In genomic region chr2:35891528-35891927, GRCh38 we compare ENCODE assay signal across 18 cellular contexts.
"Had no signal": no experiment of that assay in that cellular context is flagged by ENCODE, and none has a peak within 500 bp of the region (broad histone marks: within the 10 kb centered on the region; RNA-seq: fewer than 3 reads in every experiment).

No MANE protein-coding gene starts in this region.

- DNase-seq: activated CD4-positive, alpha-beta T cell treated with anti-CD3 and anti-CD28 coated beads for 48 hours; activated CD8-positive, alpha-beta memory T cell treated with anti-CD3 and anti-CD28 coated beads for 24 hours; activated effector memory CD4-positive, alpha-beta T cell treated with anti-CD3 and anti-CD28 coated beads, Interleukin-2, amount 50 U/mL, for 16 hours; esophagus squamous epithelium; foreskin keratinocyte; left colon; mucosa of descending colon; naive thymus-derived CD8-positive, alpha-beta T cell; nucleus accumbens; right cardiac atrium; small intestine; stimulated activated naive B cell treated with anti-CD40 and anti-IgM and Interleukin-4, amounts not matched to agents 10 μg/mL and 1 μg/mL and 100 μg/mL, for 72 hours had no signal

- H3K9me3 ChIP-seq: breast epithelium, esophagus squamous epithelium, mucosa of descending colon, tibial nerve had no signal

- H3K27me3 ChIP-seq: breast epithelium, esophagus squamous epithelium, foreskin keratinocyte, tibial nerve had no signal

- H3K27me3 Mint-ChIP-seq: progenitor cell of endocrine pancreas; stimulated activated naive B cell treated with anti-CD40 and anti-IgM and Interleukin-4, amounts not matched to agents 10 μg/mL and 1 μg/mL and 100 μg/mL, for 72 hours had no signal

- ATAC-seq: activated naive CD4-positive, alpha-beta T cell treated with anti-CD3 and anti-CD28 coated beads, Interleukin-2, amount 50 U/mL, for 72 hours; foreskin keratinocyte; left colon; mucosa of descending colon; naive thymus-derived CD8-positive, alpha-beta T cell; right cardiac atrium; stimulated activated naive B cell treated with anti-CD40 and anti-IgM and Interleukin-4, amounts not matched to agents 10 μg/mL and 1 μg/mL and 100 μg/mL, for 72 hours; WTC11 had no signal

- H3K4me1 ChIP-seq: breast epithelium, esophagus squamous epithelium, foreskin keratinocyte, tibial nerve had no signal

- H3K4me1 Mint-ChIP-seq: stimulated activated naive B cell treated with anti-CD40 and anti-IgM and Interleukin-4, amounts not matched to agents 10 μg/mL and 1 μg/mL and 100 μg/mL, for 72 hours; WTC11 had no signal

- H3K36me3 ChIP-seq: breast epithelium, esophagus squamous epithelium, tibial nerve had no signal

- H3K36me3 Mint-ChIP-seq: activated naive CD4-positive, alpha-beta T cell treated with anti-CD3 and anti-CD28 coated beads, Interleukin-2, amount 50 U/mL, for 72 hours; naive thymus-derived CD8-positive, alpha-beta T cell; stimulated activated naive B cell treated with anti-CD40 and anti-IgM and Interleukin-4, amounts not matched to agents 10 μg/mL and 1 μg/mL and 100 μg/mL, for 72 hours; WTC11 had no signal

- H3K4me3 ChIP-seq: breast epithelium, esophagus squamous epithelium, mucosa of descending colon, tibial nerve had no signal

- H3K4me3 Mint-ChIP-seq: stimulated activated naive B cell treated with anti-CD40 and anti-IgM and Interleukin-4, amounts not matched to agents 10 μg/mL and 1 μg/mL and 100 μg/mL, for 72 hours; WTC11 had no signal

- H3K27ac ChIP-seq: breast epithelium, esophagus squamous epithelium, foreskin keratinocyte, tibial nerve had no signal

- H3K27ac Mint-ChIP-seq: activated naive CD4-positive, alpha-beta T cell treated with anti-CD3 and anti-CD28 coated beads, Interleukin-2, amount 50 U/mL, for 72 hours; naive thymus-derived CD8-positive, alpha-beta T cell; progenitor cell of endocrine pancreas; stimulated activated naive B cell treated with anti-CD40 and anti-IgM and Interleukin-4, amounts not matched to agents 10 μg/mL and 1 μg/mL and 100 μg/mL, for 72 hours; T-helper 1 cell treated with Interleukin-12 subunit alpha and Interleukin-12 subunit beta and Interleukin-4 antibody, amounts not matched to agents 30 μg/mL and 1 μg/mL, for 36 hours; WTC11 had no signal

- H3K9me3 Mint-ChIP-seq: activated naive CD4-positive, alpha-beta T cell treated with anti-CD3 and anti-CD28 coated beads, Interleukin-2, amount 50 U/mL, for 72 hours; naive thymus-derived CD8-positive, alpha-beta T cell; stimulated activated naive B cell treated with anti-CD40 and anti-IgM and Interleukin-4, amounts not matched to agents 10 μg/mL and 1 μg/mL and 100 μg/mL, for 72 hours; WTC11 had no signal
